In genomic region chr2:122999823-123000222, GRCh38 we compare ENCODE assay signal across 12 cellular contexts.
"Had no signal": no experiment of that assay in that cellular context is flagged by ENCODE, and none has a peak within 500 bp of the region (broad histone marks: within the 10 kb centered on the region; RNA-seq: fewer than 3 reads in every experiment).

No MANE protein-coding gene starts in this region.

- H3K4me1 ChIP-seq: left lung, pancreas, right atrium auricular region had no signal

- DNase-seq: activated CD4-positive, alpha-beta T cell treated with anti-CD3 and anti-CD28 coated beads, Interleukin-2, amount 10 ng/mL, durations not matched to agents 24 days and 14 days; activated naive CD4-positive, alpha-beta T cell treated with anti-CD3 and anti-CD28 coated beads for 36 hours; effector CD8-positive, alpha-beta T cell; left lung; pancreas; small intestine; T-helper 1 cell had no signal

- H3K9me3 ChIP-seq: right atrium auricular region had no signal

- H3K27me3 Mint-ChIP-seq: activated CD4-positive, alpha-beta T cell treated with anti-CD3 and anti-CD28 coated beads, Interleukin-2, amount 10 ng/mL, durations not matched to agents 24 days and 14 days had no signal

- H3K27ac Mint-ChIP-seq: activated CD4-positive, alpha-beta T cell treated with anti-CD3 and anti-CD28 coated beads, Interleukin-2, amount 10 ng/mL, durations not matched to agents 24 days and 14 days; activated naive CD4-positive, alpha-beta T cell treated with anti-CD3 and anti-CD28 coated beads for 36 hours; activated T-helper 1 cell treated with anti-CD3 and anti-CD28 coated beads, Interleukin-12 subunit alpha, Interleukin-12 subunit beta, Interleukin-2, Interleukin-4 antibody, amounts not matched to agents 30 ng/mL and 10 ng/mL and 1 ng/mL, durations not matched to agents 14 hours and 24 hours and 36 hours had no signal

- H3K27ac ChIP-seq: epithelial cell of prostate, hepatocyte, left lung, pancreas, right atrium auricular region had no signal

- H3K4me3 Mint-ChIP-seq: activated CD4-positive, alpha-beta T cell treated with anti-CD3 and anti-CD28 coated beads, Interleukin-2, amount 10 ng/mL, durations not matched to agents 24 days and 14 days; activated naive CD4-positive, alpha-beta T cell treated with anti-CD3 and anti-CD28 coated beads for 36 hours; activated T-helper 1 cell treated with anti-CD3 and anti-CD28 coated beads, Interleukin-12 subunit alpha, Interleukin-12 subunit beta, Interleukin-2, Interleukin-4 antibody, amounts not matched to agents 30 ng/mL and 10 ng/mL and 1 ng/mL, durations not matched to agents 14 hours and 24 hours and 36 hours; neural crest cell had no signal

- H3K4me1 Mint-ChIP-seq: activated CD4-positive, alpha-beta T cell treated with anti-CD3 and anti-CD28 coated beads, Interleukin-2, amount 10 ng/mL, durations not matched to agents 24 days and 14 days had no signal

- H2AFZ ChIP-seq: hepatocyte had no signal

- H3K27me3 ChIP-seq: hepatocyte, left lung, pancreas, right atrium auricular region had no signal

- ATAC-seq: left lung, pancreas had no signal

- H3K36me3 ChIP-seq: left lung, pancreas, right atrium auricular region had no signal

- H3K4me2 ChIP-seq: hepatocyte had no signal

- H3K4me3 ChIP-seq: hepatocyte, left lung, pancreas, right atrium auricular region had no signal

- H3K79me2 ChIP-seq: hepatocyte had no signal
